8 cellular contexts compared by ENCODE assay signal in the genomic region with DNA sequence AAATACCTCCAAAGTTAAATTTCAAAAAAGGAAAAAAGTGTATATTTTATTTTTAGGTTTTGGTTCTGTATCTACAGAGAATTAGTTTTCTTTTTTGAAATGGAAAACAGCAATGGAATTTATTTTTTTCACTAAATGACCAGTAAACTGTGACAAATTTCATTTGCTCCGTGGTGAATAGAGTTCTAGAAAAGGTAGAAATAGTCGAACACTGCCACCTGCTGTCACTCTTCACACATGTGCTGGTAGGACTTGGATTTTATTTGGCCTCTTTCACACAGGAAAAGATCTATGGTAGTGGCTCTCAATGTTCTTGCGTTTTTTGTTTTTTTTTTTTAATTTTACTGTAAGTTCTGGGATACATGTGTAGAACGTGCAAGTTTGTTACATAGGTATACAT.
DNase-seq lines count a peak whose midpoint lies in the region; ATAC-seq, FAIRE-seq and TF ChIP-seq lines count a peak whose summit lies in the region.

No MANE protein-coding gene starts in this region.

- TF ChIP-seq CTCF in keratinocyte (optimal IDR thresholded peaks at IDR 0.05 in 1 of 3, IDR thresholded peaks at IDR 0.05 in 1 of 3, conservative IDR thresholded peaks at IDR 0.05 in 1 of 3; ENCODE audit: extremely low read depth in 1 of 3, insufficient read depth in 2 of 3, low read length in 3 of 3) = peak; percentile 37 to 60 (median 45)

- peak; percentile 68 for FAIRE-seq in keratinocyte (lab: Jason Lieb, UNC)

- no peak overlapping the region for H3K27ac ChIP-seq in keratinocyte (ENCODE audit: control insufficient read depth, insufficient read depth, low read length)

- peak; percentile 76 for ATAC-seq in HG02798 (IDR thresholded peaks at IDR 0.05; ENCODE audit: poor library complexity, unreplicated experiment)

- no peak overlapping the region for H3K4me2 ChIP-seq in keratinocyte (ENCODE audit: control insufficient read depth, extremely low read depth, insufficient read depth, low read depth, low read length)

- no peaks in the 10 kb centered on the region for H3K79me2 ChIP-seq in keratinocyte (ENCODE audit: control insufficient read depth, insufficient read depth, low read length)

- no peaks in the 10 kb centered on the region for H3K36me3 ChIP-seq in keratinocyte (ENCODE audit: control insufficient read depth in 2 of 2, extremely low read depth in 1 of 2, insufficient read depth in 2 of 2, low read length in 2 of 2)

- H3K9me3 ChIP-seq in keratinocyte (ENCODE audit: control insufficient read depth, low read depth, low read length) = no peaks in the 10 kb centered on the region

- H3K27ac Mint-ChIP-seq in activated naive CD4-positive, alpha-beta T cell treated with anti-CD3 and anti-CD28 coated beads, Interleukin-2, amount 10 ng/mL, durations not matched to agents 7 days and 5 days = no peak overlapping the region

- no peaks in the 10 kb centered on the region for H3K4me1 ChIP-seq in keratinocyte (ENCODE audit: control insufficient read depth, extremely low read depth, insufficient read depth, low read length)

- H3K4me1 Mint-ChIP-seq in activated naive CD4-positive, alpha-beta T cell treated with anti-CD3 and anti-CD28 coated beads, Interleukin-2, amount 10 ng/mL, durations not matched to agents 7 days and 5 days = no peaks in the 10 kb centered on the region

- CTCF ChIA-PET in activated naive CD4-positive, alpha-beta T cell treated with anti-CD3 and anti-CD28 coated beads, Interleukin-2, amount 10 ng/mL, durations not matched to agents 7 days and 5 days (lab: Charles Lee) = no interaction called here

- H3K9ac ChIP-seq in keratinocyte (ENCODE audit: control insufficient read depth, extremely low read depth, insufficient read depth, low read length) = no peak overlapping the region

- H3K9me3 Mint-ChIP-seq in activated naive CD4-positive, alpha-beta T cell treated with anti-CD3 and anti-CD28 coated beads, Interleukin-2, amount 10 ng/mL, durations not matched to agents 7 days and 5 days = no peaks in the 10 kb centered on the region

- no peak overlapping the region for H3K4me3 Mint-ChIP-seq in activated naive CD4-positive, alpha-beta T cell treated with anti-CD3 and anti-CD28 coated beads, Interleukin-2, amount 10 ng/mL, durations not matched to agents 7 days and 5 days

- no peaks in the 10 kb centered on the region for H4K20me1 ChIP-seq in keratinocyte (ENCODE audit: control insufficient read depth, extremely low read depth, insufficient read depth, low read length)

- dilution Hi-C loops in keratinocyte (cut with MboI; ENCODE audit: extremely low pct_ligation_motif_present, low sequenced_read_pairs) = no loop called here

- no peaks in the 10 kb centered on the region for H3K27me3 Mint-ChIP-seq in activated naive CD4-positive, alpha-beta T cell treated with anti-CD3 and anti-CD28 coated beads, Interleukin-2, amount 10 ng/mL, durations not matched to agents 7 days and 5 days

- no peak overlapping the region for H3K4me3 ChIP-seq in keratinocyte (ENCODE audit: control insufficient read depth in 2 of 3, extremely low read depth in 1 of 3, insufficient read depth in 2 of 3, low read depth in 1 of 3, low read length in 3 of 3)

- DNase-seq in activated naive CD4-positive, alpha-beta T cell treated with anti-CD3 and anti-CD28 coated beads, Interleukin-2, amount 10 ng/mL, durations not matched to agents 7 days and 5 days = peak; percentile 45
- no peak for DNase-seq in activated naive CD4-positive, alpha-beta T cell treated with Interleukin-2 at 50 U/mL for 16 hours
- DNase-seq in NCI-H460 (ENCODE audit: extremely low read depth, low read depth) (peak; percentile 43), astrocyte of the hippocampus (ENCODE audit: low read depth, low spot score) (peak; percentile 83), keratinocyte (ENCODE audit: low read depth, low spot score) (no peak), superior temporal gyrus (ENCODE audit: extremely low spot score) (peak; percentile 77)
- DNase-seq in effector CD4-positive, alpha-beta T cell = no peak

- H3K27me3 ChIP-seq in keratinocyte (ENCODE audit: control insufficient read depth, extremely low read depth, insufficient read depth, low read length) = peaks cover 4% of the 10 kb centered on the region

- no peak overlapping the region for H2AFZ ChIP-seq in keratinocyte (ENCODE audit: control insufficient read depth, low read length)

- no peaks in the 10 kb centered on the region for H3K36me3 Mint-ChIP-seq in activated naive CD4-positive, alpha-beta T cell treated with anti-CD3 and anti-CD28 coated beads, Interleukin-2, amount 10 ng/mL, durations not matched to agents 7 days and 5 days

- H3K9me1 ChIP-seq in keratinocyte (ENCODE audit: control insufficient read depth, extremely low read depth, insufficient read depth, low read length) = no peaks in the 10 kb centered on the region

Comparison
In these comparisons a context has a peak if more than half of its experiments do, and no peak if none do; other contexts are left out.
1. DNase-seq: peak in activated naive CD4-positive, alpha-beta T cell treated with anti-CD3 and anti-CD28 coated beads, Interleukin-2, amount 10 ng/mL, durations not matched to agents 7 days and 5 days (single experiment), NCI-H460 (single experiment), astrocyte of the hippocampus (single experiment) and superior temporal gyrus (single experiment); none in activated naive CD4-positive, alpha-beta T cell treated with Interleukin-2 at 50 U/mL for 16 hours (single experiment), keratinocyte (single experiment) and effector CD4-positive, alpha-beta T cell (single experiment).